1 cellular context compared by ENCODE assay signal in the genomic region with DNA sequence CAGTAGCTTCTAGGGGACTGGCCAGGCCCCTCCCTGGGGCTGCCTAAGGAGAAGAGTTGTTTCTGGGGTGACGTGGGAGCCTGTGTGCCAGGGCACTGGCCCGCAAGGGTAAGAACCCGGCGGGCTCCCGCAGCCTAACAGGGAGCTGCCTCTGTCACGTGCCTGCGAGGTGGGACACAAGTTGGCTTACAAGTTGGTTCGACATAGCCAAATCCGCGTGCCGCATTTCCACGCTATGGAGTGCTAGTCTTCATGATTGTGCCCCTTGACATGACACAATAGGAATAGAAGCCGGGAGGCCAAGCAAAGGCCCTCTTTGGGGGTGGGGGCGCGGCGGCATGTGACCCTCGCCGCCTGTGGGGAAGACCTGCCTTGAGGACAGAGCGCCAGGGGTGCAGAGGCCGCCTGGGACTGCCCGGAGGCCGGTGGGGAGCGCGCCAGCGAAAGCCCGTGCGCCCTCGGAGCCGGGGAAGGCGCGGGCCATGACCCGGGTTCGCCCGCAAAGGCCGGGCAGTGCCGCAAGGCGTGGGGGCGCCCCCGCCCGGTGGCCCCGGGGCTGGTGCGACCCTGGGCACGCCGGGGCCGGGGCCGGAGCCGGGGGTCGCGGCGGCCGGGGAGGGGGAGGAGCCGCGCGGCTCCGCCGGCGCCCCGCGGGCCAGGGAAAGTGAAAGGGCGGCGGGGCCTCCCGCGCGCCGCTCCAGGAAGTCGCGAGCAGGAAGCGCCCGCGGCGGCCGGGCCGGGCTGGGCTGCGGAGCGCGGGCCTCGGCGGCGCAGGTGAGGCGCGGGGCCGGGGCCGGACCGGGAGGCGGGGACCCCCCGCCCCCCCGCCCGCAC.
TF ChIP-seq lines count a peak whose summit lies in the region.

A gene (plus strand): TSS at position 702 of the 834 bp plus-strand sequence. CDS start 4,603 bp downstream, outside the sequence.

TF ChIP-seq in IMR-90, 13 proteins besides CTCF, POLR2A, EP300 and RAD21 (continued from another document):
- TF ChIP-seq MXI1 (IDR thresholded peaks at IDR 0.05; ENCODE audit: borderline replicate concordance, low read depth, low read length) (no peak), BHLHE40 (IDR thresholded peaks at IDR 0.05; ENCODE audit: low read depth, low read length) (no peak), NFE2L2 (IDR thresholded peaks at IDR 0.05; ENCODE audit: low read depth, low read length) (no peak), MAFK (IDR thresholded peaks at IDR 0.05; ENCODE audit: low read depth, low read length) (no peak), SMC3 (IDR thresholded peaks at IDR 0.05; ENCODE audit: low read depth, low read length) (no peak), CHD1 (IDR thresholded peaks at IDR 0.05; ENCODE audit: low read depth, low read length) (no peak), RCOR1 (IDR thresholded peaks at IDR 0.05; ENCODE audit: insufficient replicate concordance, low read length) (no peak), RFX5 (IDR thresholded peaks at IDR 0.05; ENCODE audit: low read depth, low read length) (no peak), MAZ (IDR thresholded peaks at IDR 0.05; ENCODE audit: borderline replicate concordance, low read depth, low read length) (no peak)
